ENCODE assay signal across 20 cellular contexts in the genomic region with DNA sequence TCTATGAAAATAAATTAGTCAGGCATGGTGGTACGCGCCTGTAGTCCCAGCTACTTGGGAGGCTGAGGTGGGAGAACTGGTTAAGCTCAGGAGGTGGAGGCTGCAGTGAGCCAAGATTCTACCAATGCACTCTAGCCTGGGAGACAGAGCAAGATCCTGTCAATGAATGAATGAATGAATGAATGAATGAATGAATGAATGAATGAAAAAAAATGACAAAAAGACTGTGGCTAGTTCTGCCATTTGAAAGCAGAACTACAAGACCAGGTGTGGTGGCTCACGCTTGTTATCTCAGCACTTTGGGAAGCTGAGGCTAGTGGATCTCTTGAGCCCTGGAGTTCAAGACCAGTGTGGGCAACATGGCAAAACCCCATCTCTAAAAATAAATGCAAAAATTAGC. TPM values are rescaled to one million over a fixed set of nuclear protein-coding genes. Genes with fewer than 3 reads are reported as not detected.
DNase-seq lines count a peak whose midpoint lies in the region; ATAC-seq, FAIRE-seq and TF ChIP-seq lines count a peak whose summit lies in the region.
"Had no signal": no experiment of that assay in that cellular context is flagged by ENCODE, and none has a peak within 500 bp of the region (broad histone marks: within the 10 kb centered on the region; RNA-seq: fewer than 3 reads in every experiment).

No MANE protein-coding gene starts in this region.

- intact Hi-C loops in kidney (cut with DNase I), result no loop called here

- H3K9me3 ChIP-seq in BLaER1, result no peaks in the 10 kb centered on the region
- H3K9me3 ChIP-seq in suprapubic skin, result no peaks in the 10 kb centered on the region
- H3K9me3 ChIP-seq in kidney (ENCODE audit: control insufficient read depth in 1 of 2, low read length in 2 of 2), result no peaks in the 10 kb centered on the region

- H3K36me3 ChIP-seq in BLaER1, result peaks cover 93% of the 10 kb centered on the region
- H3K36me3 ChIP-seq in suprapubic skin, result peaks cover 72% of the 10 kb centered on the region
- peaks cover 15 to 38% of the 10 kb centered on the region in 2 donors for H3K36me3 ChIP-seq in kidney (ENCODE audit: control insufficient read depth in 1 of 2, insufficient read depth in 2 of 2, low read length in 2 of 2)

- no peak for FAIRE-seq in kidney (lab: Jason Lieb, UNC)
- FAIRE-seq: H1 had no signal

- no peaks in the 10 kb centered on the region for H4K20me1 ChIP-seq in BLaER1

- no peak for TF ChIP-seq EP300 in suprapubic skin (IDR thresholded peaks at IDR 0.05)

- H3K9ac ChIP-seq in BLaER1 (no peak overlapping the region), kidney (ENCODE audit: low read length in 2 of 2) (no peak overlapping the region)
- H3K9ac ChIP-seq: KMS-11 had no signal

- H3K27ac ChIP-seq in BLaER1, result no peak overlapping the region
- H3K27ac ChIP-seq in VCaP, result peak overlapping the region; percentile 99
- peak overlapping the region; percentile 91 for H3K27ac ChIP-seq in layer of hippocampus (ENCODE audit: low read depth, low read length)
- peak overlapping the region; percentile 79 for H3K27ac ChIP-seq in suprapubic skin
- H3K27ac ChIP-seq in kidney (ENCODE audit: low read depth in 2 of 2, low read length in 2 of 2), result no peak overlapping the region
- H3K27ac ChIP-seq: KMS-11 had no signal

- no peak for TF ChIP-seq POLR2A in suprapubic skin (IDR thresholded peaks at IDR 0.05)

- DNase-seq in suprapubic skin (ENCODE audit: low spot score in 2 of 2) (no peak), kidney (no peak), retina (no peak), pons (ENCODE audit: low spot score) (no peak)
- DNase-seq: C1 segment of cervical spinal cord, DMS79, NCI-H1417, NCI-H187, NCI-H2107, NCI-H510A, NCI-H774, RPMI8226, SHP77 treated with DMSO at 0.1 percent for 48 hours had no signal

- peak overlapping the region; percentile 34 for H3K4me2 ChIP-seq in BLaER1
- H3K4me2 ChIP-seq: KMS-11 had no signal

- no peak overlapping the region for H3K4me3 ChIP-seq in BLaER1
- H3K4me3 ChIP-seq in suprapubic skin, result no peak overlapping the region
- no peak overlapping the region for H3K4me3 ChIP-seq in kidney (ENCODE audit: low read length in 2 of 2)

- no peak for ATAC-seq in GM19397 (IDR thresholded peaks at IDR 0.05; ENCODE audit: unreplicated experiment)

- H3K4me1 ChIP-seq in BLaER1 (peaks cover 18% of the 10 kb centered on the region), suprapubic skin (peaks cover 31% of the 10 kb centered on the region), kidney (ENCODE audit: control insufficient read depth in 1 of 2, insufficient read depth in 1 of 2, low read depth in 1 of 2, low read length in 2 of 2) (no peaks in the 10 kb centered on the region)

- H3K27me3 ChIP-seq in BLaER1 (no peaks in the 10 kb centered on the region), layer of hippocampus (ENCODE audit: control insufficient read depth, insufficient read depth, low read length) (no peaks in the 10 kb centered on the region), suprapubic skin (no peaks in the 10 kb centered on the region)

- 97% methylated on average over 3 of the region's 3 CpGs for WGBS in suprapubic skin

- no peak for TF ChIP-seq CTCF in VCaP (conservative IDR thresholded peaks at IDR 0.05)
- TF ChIP-seq CTCF in suprapubic skin (IDR thresholded peaks at IDR 0.05), result no peak
- TF ChIP-seq CTCF in kidney (IDR thresholded peaks at IDR 0.05; ENCODE audit: borderline replicate concordance, extremely low read depth, insufficient read depth), result no peak

RNA-seq across cellular contexts. Expression of a gene that starts 32.2 kb away (rescaled TPM):
- total RNA-seq in suprapubic skin (not detected), kidney (not detected)
- polyA plus RNA-seq in kidney (ENCODE audit: insufficient read depth, low read depth, low replicate concordance), result 1.3 TPM
- total RNA-seq: A673, H1 had no signal
- polyA plus RNA-seq: H1 had no signal

RNA-seq across cellular contexts. Expression of a gene that starts 38.4 kb away (rescaled TPM):
- total RNA-seq in suprapubic skin, result 10 to 100 TPM; 25.5 to 42.0 (median 28.6) TPM
- total RNA-seq in kidney, result 32.5 TPM
- 36.3 TPM for polyA plus RNA-seq in kidney (ENCODE audit: insufficient read depth, low read depth, low replicate concordance)

RNA-seq across cellular contexts. Expression of a gene that starts 40.3 kb away (rescaled TPM):
- total RNA-seq in suprapubic skin (10 to 100 TPM in 1 of 4 donors, 1 to 10 TPM in 3; 4.8 to 14.0 (median 5.9) TPM), kidney (21.8 TPM)
- polyA plus RNA-seq in kidney (ENCODE audit: insufficient read depth, low read depth, low replicate concordance), result 15.2 TPM

Comparison
In these comparisons a context has a peak if more than half of its experiments do, and no peak if none do; other contexts are left out.
1. H3K27ac ChIP-seq: peak in VCaP (single experiment), layer of hippocampus (single experiment) and suprapubic skin (single experiment); none in BLaER1 (single experiment) and kidney (0 of 2).